ENCODE assay signal across 1 cellular context in the genomic region with DNA sequence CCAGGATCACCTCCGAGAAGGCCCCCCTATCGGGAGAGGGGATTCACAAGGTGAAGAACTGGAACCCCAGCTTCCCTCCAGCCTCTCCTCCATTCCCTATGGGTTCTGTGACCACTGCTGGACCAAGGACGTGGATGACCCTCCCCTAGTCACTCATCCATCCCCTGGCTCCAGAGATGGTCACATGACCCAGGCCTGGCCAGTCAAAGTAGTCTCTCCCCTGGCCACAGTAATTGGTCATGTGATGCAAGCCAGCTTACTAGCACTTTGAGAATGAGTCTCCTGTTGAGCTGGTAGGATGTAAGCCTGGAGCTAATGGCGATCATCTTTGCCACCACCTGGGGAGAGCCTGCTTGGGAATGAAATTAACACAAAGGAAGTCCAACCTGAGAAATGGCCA.
A peak's percentile ranks its signal among the peaks of the same experiment; 100 is the strongest.
TF ChIP-seq lines count a peak whose summit lies in the region.

No MANE protein-coding gene starts in this region.

TF ChIP-seq in H1, 55 proteins besides CTCF, POLR2A, EP300 and RAD21:
- no peak for TF ChIP-seq CBX8 (IDR thresholded peaks at IDR 0.05; ENCODE audit: borderline replicate concordance, low read depth, low read length)
- TF ChIP-seq HDAC6 (IDR thresholded peaks at IDR 0.05; ENCODE audit: low read depth, low read length) = no peak
- no peak for TF ChIP-seq NANOG (IDR thresholded peaks at IDR 0.05; ENCODE audit: insufficient read depth, low read depth, low read length, poor library complexity, severe bottlenecking)
- TF ChIP-seq, protein P1, sequence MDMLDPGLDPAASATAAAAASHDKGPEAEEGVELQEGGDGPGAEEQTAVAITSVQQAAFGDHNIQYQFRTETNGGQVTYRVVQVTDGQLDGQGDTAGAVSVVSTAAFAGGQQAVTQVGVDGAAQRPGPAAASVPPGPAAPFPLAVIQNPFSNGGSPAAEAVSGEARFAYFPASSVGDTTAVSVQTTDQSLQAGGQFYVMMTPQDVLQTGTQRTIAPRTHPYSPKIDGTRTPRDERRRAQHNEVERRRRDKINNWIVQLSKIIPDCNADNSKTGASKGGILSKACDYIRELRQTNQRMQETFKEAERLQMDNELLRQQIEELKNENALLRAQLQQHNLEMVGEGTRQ (IDR thresholded peaks at IDR 0.05; ENCODE audit: low read length) = peak; percentile 92
- TF ChIP-seq RNF2 (IDR thresholded peaks at IDR 0.05; ENCODE audit: borderline replicate concordance, low read depth, low read length, missing control alignments, poor library complexity, severe bottlenecking) = no peak
- no peak for TF ChIP-seq ASH2L (IDR thresholded peaks at IDR 0.05; ENCODE audit: low read length)
- TF ChIP-seq RBBP5 (IDR thresholded peaks at IDR 0.05; ENCODE audit: borderline replicate concordance, low read depth, low read length) = no peak
- TF ChIP-seq RFX5 (IDR thresholded peaks at IDR 0.05; ENCODE audit: borderline replicate concordance, low read depth, low read length) = no peak
- no peak for TF ChIP-seq JUND (IDR thresholded peaks at IDR 0.05; ENCODE audit: low read length)
- no peak for TF ChIP-seq TAF1 (IDR thresholded peaks at IDR 0.05; ENCODE audit: low read depth, low read length)
- no peak for TF ChIP-seq KDM4A (IDR thresholded peaks at IDR 0.05; ENCODE audit: low read depth, low read length, severe bottlenecking)
- TF ChIP-seq, protein P2, sequence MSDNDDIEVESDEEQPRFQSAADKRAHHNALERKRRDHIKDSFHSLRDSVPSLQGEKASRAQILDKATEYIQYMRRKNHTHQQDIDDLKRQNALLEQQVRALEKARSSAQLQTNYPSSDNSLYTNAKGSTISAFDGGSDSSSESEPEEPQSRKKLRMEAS (IDR thresholded peaks at IDR 0.05) = no peak
- no peak for TF ChIP-seq SAP30 (IDR thresholded peaks at IDR 0.05; ENCODE audit: insufficient read depth, insufficient replicate concordance, low read length)
- TF ChIP-seq, protein P3, sequence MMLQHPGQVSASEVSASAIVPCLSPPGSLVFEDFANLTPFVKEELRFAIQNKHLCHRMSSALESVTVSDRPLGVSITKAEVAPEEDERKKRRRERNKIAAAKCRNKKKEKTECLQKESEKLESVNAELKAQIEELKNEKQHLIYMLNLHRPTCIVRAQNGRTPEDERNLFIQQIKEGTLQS (IDR thresholded peaks at IDR 0.05; ENCODE audit: insufficient read depth, low read depth, low read length) = peak; percentile 52; the same call in 1 of the 2 replicates
